15 cellular contexts compared by ENCODE assay signal in the genomic region with DNA sequence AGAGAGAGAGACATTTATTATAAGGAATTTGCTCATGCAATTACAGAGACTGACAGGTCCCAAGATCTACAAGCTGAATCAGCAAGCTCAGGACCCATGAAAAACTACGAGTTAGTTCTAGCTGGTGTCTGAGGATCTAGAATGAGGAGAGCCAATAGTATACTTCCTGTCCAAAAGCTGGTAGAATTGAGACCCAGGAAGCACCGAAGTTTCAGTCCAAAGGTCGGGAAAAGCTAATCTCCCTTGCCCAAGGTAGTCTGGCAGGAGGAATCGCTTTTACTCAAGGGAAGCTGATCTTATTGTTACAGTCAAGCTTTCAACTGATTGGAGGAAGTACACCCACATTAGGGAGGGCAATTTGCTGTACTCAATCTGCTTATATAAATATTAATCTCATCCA.
DNase-seq lines count a peak whose midpoint lies in the region; ATAC-seq, FAIRE-seq and TF ChIP-seq lines count a peak whose summit lies in the region.
"Had no signal": no experiment of that assay in that cellular context is flagged by ENCODE, and none has a peak within 500 bp of the region (broad histone marks: within the 10 kb centered on the region; RNA-seq: fewer than 3 reads in every experiment).

No MANE protein-coding gene starts in this region.

- DNase-seq in DMS53 treated with DMSO at 0.1 percent for 48 hours (lab: John Stamatoyannopoulos, UW; ENCODE audit: unreplicated experiment) (peak; percentile 69), NCI-H69 (lab: John Stamatoyannopoulos, UW) (peak; percentile 32), HepG2 (ENCODE audit: low spot score) (peak; percentile 3), urothelium cell line (ENCODE audit: low spot score) (no peak), cardiac septum (ENCODE audit: low spot score) (no peak), NCI-H2227 (lab: John Stamatoyannopoulos, UW; ENCODE audit: unreplicated experiment) (no peak), transverse colon (no peak)
- DNase-seq: C1 segment of cervical spinal cord; CD4-positive, alpha-beta T cell; DMS153; GF-D8; H7 had no signal

- TF ChIP-seq RAD21 in HepG2 (CRISPR knock-in tag; IDR thresholded peaks at IDR 0.05) = no peak

- no peak for TF ChIP-seq POLR2A in HepG2 (IDR thresholded peaks at IDR 0.05; ENCODE audit: insufficient read depth in 1 of 2, low read depth in 2 of 2, low read length in 2 of 2)
- TF ChIP-seq POLR2A in transverse colon (IDR thresholded peaks at IDR 0.05) = no peak

- WGBS in HepG2 (ENCODE audit: low lambda C conversion rate) = 6% methylated on average over 4 of the region's 4 CpGs
- WGBS in transverse colon (ENCODE audit: low coverage in 1 of 2), 2 donors = 56 to 80% methylated on average over 1 to 4 of the region's 4 CpGs

- H3K9me3 ChIP-seq in HepG2 (ENCODE audit: low read length) (no peaks in the 10 kb centered on the region), transverse colon (no peaks in the 10 kb centered on the region)

- intact Hi-C loops in HepG2 (cut with micrococcal nuclease; ENCODE audit: unreplicated experiment) (no loop called here), cardiac septum (cut with DNase I) (no loop called here), transverse colon (cut with DNase I; ENCODE audit: low total_unique reads) (no loop called here)

- no peak for ATAC-seq in HepG2
- ATAC-seq: GM23338 had no signal

- POLR2A ChIA-PET in HepG2 (lab: Yijun Ruan, JAX) = no interaction called here

- CTCF ChIA-PET in HepG2 (lab: Yijun Ruan, JAX; ENCODE audit: low intra/inter-chr PET ratio, low total read pairs) = no interaction called here

- H3K27me3 ChIP-seq in HepG2 (ENCODE audit: control insufficient read depth in 1 of 2, insufficient read depth in 2 of 2, low read length in 2 of 2) (no peaks in the 10 kb centered on the region), transverse colon (no peaks in the 10 kb centered on the region)

- H3K9ac ChIP-seq in HepG2 (ENCODE audit: insufficient read depth, low read depth, low read length) = no peak overlapping the region
- H3K9ac ChIP-seq: KMS-11 had no signal

- H3K27ac ChIP-seq in HepG2 (ENCODE audit: extremely low read length, insufficient read depth, low read length) (no peak overlapping the region), transverse colon (no peak overlapping the region)
- H3K27ac ChIP-seq: KMS-11 had no signal

- H3K4me3 ChIP-seq in HepG2 (replicated peaks in 1 of 3; ENCODE audit: insufficient read depth in 1 of 3, low read depth in 2 of 3, low read length in 3 of 3) (no peak overlapping the region), transverse colon (no peak overlapping the region)
- H3K4me3 ChIP-seq: GM23338 had no signal

- H3K36me3 ChIP-seq in HepG2 (replicated peaks in 1 of 2; ENCODE audit: control insufficient read depth in 1 of 2, insufficient read depth in 2 of 2, low read length in 2 of 2) (no peaks in the 10 kb centered on the region), transverse colon (no peaks in the 10 kb centered on the region)

- FAIRE-seq in HepG2 (lab: Jason Lieb, UNC) (no peak), urothelium cell line (lab: Jason Lieb, UNC) (peak; percentile 77)
- FAIRE-seq: A204.1 had no signal

- H2AFZ ChIP-seq in HepG2 (ENCODE audit: low read length) = no peak overlapping the region
- H2AFZ ChIP-seq: GM23338 had no signal

- in situ Hi-C loops in HepG2 (cut with HindIII; ENCODE audit: extremely low pct_ligation_motif_present, low pct_unique_long_range_greater_than_20kb) = no loop called here
- in situ Hi-C loops in transverse colon (cut with MboI; ENCODE audit: low pct_ligation_motif_present in 1 of 4, low pct_unique_long_range_greater_than_20kb in 1 of 4, low sequenced_read_pairs in 3 of 4) = no loop called here

- H3K4me1 ChIP-seq in HepG2 (ENCODE audit: insufficient read depth, low read length) (no peaks in the 10 kb centered on the region), transverse colon (no peaks in the 10 kb centered on the region)

- TF ChIP-seq EP300 in HepG2 (IDR thresholded peaks at IDR 0.05; ENCODE audit: low read depth in 2 of 2, low read length in 2 of 2) = no peak
- TF ChIP-seq EP300 in HepG2 (CRISPR knock-in tag; IDR thresholded peaks at IDR 0.05; ENCODE audit: borderline replicate concordance) = no peak
- no peak for TF ChIP-seq EP300 in transverse colon (IDR thresholded peaks at IDR 0.05; ENCODE audit: low read depth)

- TF ChIP-seq CTCF in HepG2 (CRISPR knock-in tag; IDR thresholded peaks at IDR 0.05) (no peak), transverse colon (IDR thresholded peaks at IDR 0.05) (no peak)

- H4K20me1 ChIP-seq in HepG2 (ENCODE audit: insufficient read depth, low read length) = no peaks in the 10 kb centered on the region

- BruUV-seq in HepG2 (replicated peaks; lab: Mats Ljungman, UMichigan) = no TSS peak

- H3K79me2 ChIP-seq in HepG2 (ENCODE audit: insufficient read depth, low read length) = no peaks in the 10 kb centered on the region

- no peak overlapping the region for H3K4me2 ChIP-seq in HepG2 (ENCODE audit: low read depth, low read length)
- H3K4me2 ChIP-seq: GM23338, KMS-11 had no signal

TF ChIP-seq in HepG2, 621 proteins besides CTCF, POLR2A, EP300 and RAD21:
- TF ChIP-seq ZNF766 (CRISPR knock-in tag; IDR thresholded peaks at IDR 0.05; ENCODE audit: borderline replicate concordance) (no peak), STAG1 (CRISPR knock-in tag; IDR thresholded peaks at IDR 0.05) (no peak), MED1 (CRISPR knock-in tag; IDR thresholded peaks at IDR 0.05) (no peak), RXRA (CRISPR knock-in tag; IDR thresholded peaks at IDR 0.05) (no peak), PHF21A (CRISPR knock-in tag; IDR thresholded peaks at IDR 0.05) (no peak)
- TF ChIP-seq, protein P1, sequence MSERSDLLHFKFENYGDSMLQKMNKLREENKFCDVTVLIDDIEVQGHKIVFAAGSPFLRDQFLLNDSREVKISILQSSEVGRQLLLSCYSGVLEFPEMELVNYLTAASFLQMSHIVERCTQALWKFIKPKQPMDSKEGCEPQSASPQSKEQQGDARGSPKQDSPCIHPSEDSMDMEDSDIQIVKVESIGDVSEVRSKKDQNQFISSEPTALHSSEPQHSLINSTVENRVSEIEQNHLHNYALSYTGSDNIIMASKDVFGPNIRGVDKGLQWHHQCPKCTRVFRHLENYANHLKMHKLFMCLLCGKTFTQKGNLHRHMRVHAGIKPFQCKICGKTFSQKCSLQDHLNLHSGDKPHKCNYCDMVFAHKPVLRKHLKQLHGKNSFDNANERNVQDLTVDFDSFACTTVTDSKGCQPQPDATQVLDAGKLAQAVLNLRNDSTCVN (CRISPR knock-in tag; IDR thresholded peaks at IDR 0.05; ENCODE audit: borderline replicate concordance) = peak; percentile 91
- TF ChIP-seq, protein P2, sequence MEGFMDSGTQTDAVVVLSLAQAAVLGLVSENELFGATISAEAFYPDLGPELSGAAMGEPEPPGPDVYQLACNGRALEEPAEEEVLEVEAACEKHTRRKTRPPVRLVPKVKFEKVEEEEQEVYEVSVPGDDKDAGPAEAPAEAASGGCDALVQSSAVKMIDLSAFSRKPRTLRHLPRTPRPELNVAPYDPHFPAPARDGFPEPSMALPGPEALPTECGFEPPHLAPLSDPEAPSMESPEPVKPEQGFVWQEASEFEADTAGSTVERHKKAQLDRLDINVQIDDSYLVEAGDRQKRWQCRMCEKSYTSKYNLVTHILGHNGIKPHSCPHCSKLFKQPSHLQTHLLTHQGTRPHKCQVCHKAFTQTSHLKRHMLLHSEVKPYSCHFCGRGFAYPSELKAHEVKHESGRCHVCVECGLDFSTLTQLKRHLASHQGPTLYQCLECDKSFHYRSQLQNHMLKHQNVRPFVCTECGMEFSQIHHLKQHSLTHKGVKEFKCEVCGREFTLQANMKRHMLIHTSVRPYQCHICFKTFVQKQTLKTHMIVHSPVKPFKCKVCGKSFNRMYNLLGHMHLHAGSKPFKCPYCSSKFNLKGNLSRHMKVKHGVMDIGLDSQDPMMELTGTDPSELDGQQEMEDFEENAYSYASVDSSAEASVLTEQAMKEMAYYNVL (CRISPR knock-in tag; IDR thresholded peaks at IDR 0.05; ENCODE audit: borderline replicate concordance) = no peak

Comparison
In these comparisons a context has a peak if more than half of its experiments do, and no peak if none do; other contexts are left out.
1. DNase-seq: peak in DMS53 treated with DMSO at 0.1 percent for 48 hours (single experiment), NCI-H69 (single experiment) and HepG2 (single experiment); none in urothelium cell line (single experiment), cardiac septum (single experiment), NCI-H2227 (single experiment) and transverse colon (single experiment).